1 cellular context compared by ENCODE assay signal in genomic region chr20:56372850-56373249, GRCh38.
TF ChIP-seq lines count a peak whose summit lies in the region.

No MANE protein-coding gene starts in this region.

TF ChIP-seq in K562, 482 proteins besides CTCF, POLR2A, EP300 and RAD21:
- TF ChIP-seq SIN3B (IDR thresholded peaks at IDR 0.05; ENCODE audit: low read depth): no peak
- TF ChIP-seq RCOR1 (IDR thresholded peaks at IDR 0.05; ENCODE audit: borderline replicate concordance in 1 of 2, low read depth in 2 of 2, low read length in 2 of 2): peak in 1 of 2 experiments; percentile 52; a peak in 1 of 4 replicates
- peak; percentile 69 for TF ChIP-seq CTBP1 (IDR thresholded peaks at IDR 0.05; ENCODE audit: borderline replicate concordance)
- TF ChIP-seq ZNF239 (CRISPR knock-in tag; IDR thresholded peaks at IDR 0.05): peak; percentile 98
- TF ChIP-seq ZEB2 (IDR thresholded peaks at IDR 0.05): 0 out of 2 replicates have a peak, but pooled peaks have one; percentile 17
- TF ChIP-seq ZC3H4 (CRISPR knock-in tag; IDR thresholded peaks at IDR 0.05; ENCODE audit: borderline replicate concordance): no peak
- 0 out of 2 replicates have a peak, but pooled peaks have one; percentile 16 for TF ChIP-seq SUPT5H (IDR thresholded peaks at IDR 0.05)
- no peak for TF ChIP-seq NFATC3 (IDR thresholded peaks at IDR 0.05)
- peak; percentile 38 for TF ChIP-seq EGR1 (conservative IDR thresholded peaks at IDR 0.05)
- no peak for TF ChIP-seq ZNF354B (CRISPR knock-in tag; IDR thresholded peaks at IDR 0.05)
